In the genomic region with DNA sequence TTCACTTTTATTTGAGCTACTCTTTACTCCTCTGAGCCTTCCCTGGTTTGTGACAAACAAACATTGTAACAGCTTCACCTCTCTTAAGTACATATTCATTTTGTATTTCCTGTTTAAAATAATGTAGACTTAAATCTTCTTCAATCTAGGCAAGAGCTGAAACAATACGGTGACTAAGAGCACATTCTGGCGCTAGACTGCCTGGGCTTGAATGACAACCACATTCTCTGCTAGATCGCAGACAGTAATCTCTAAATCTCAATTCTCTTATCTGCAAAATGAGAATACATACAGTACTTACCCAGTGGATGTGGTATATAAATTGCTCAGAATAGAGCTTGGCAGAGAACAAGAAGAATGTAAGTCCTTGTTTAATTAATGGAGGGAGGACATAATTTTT, we compare ENCODE assay signal across 20 cellular contexts.
"Had no signal": no experiment of that assay in that cellular context is flagged by ENCODE, and none has a peak within 500 bp of the region (broad histone marks: within the 10 kb centered on the region; RNA-seq: fewer than 3 reads in every experiment).

No MANE protein-coding gene starts in this region.

- H3K27ac Mint-ChIP-seq: activated CD4-positive, alpha-beta memory T cell treated with anti-CD3 and anti-CD28 coated beads, Interleukin-2, amount 10 ng/mL, durations not matched to agents 7 days and 5 days; activated CD8-positive, alpha-beta memory T cell treated with anti-CD3 and anti-CD28 coated beads, Interleukin-2, amount 10 ng/mL, durations not matched to agents 7 days and 5 days; activated naive CD8-positive, alpha-beta T cell; stimulated activated naive B cell treated with anti-CD40 and anti-IgM and Interleukin-4, amounts not matched to agents 10 μg/mL and 1 μg/mL and 100 μg/mL, for 72 hours; T-helper 1 cell treated with Interleukin-12 subunit alpha and Interleukin-12 subunit beta and Interleukin-4 antibody, amounts not matched to agents 30 μg/mL and 1 μg/mL, for 36 hours had no signal

- H3K4me3 Mint-ChIP-seq: activated CD4-positive, alpha-beta memory T cell treated with anti-CD3 and anti-CD28 coated beads, Interleukin-2, amount 10 ng/mL, durations not matched to agents 7 days and 5 days; activated CD8-positive, alpha-beta memory T cell treated with anti-CD3 and anti-CD28 coated beads, Interleukin-2, amount 10 ng/mL, durations not matched to agents 7 days and 5 days; activated naive CD8-positive, alpha-beta T cell; stimulated activated naive B cell treated with anti-CD40 and anti-IgM and Interleukin-4, amounts not matched to agents 10 μg/mL and 1 μg/mL and 100 μg/mL, for 72 hours; T-helper 1 cell treated with Interleukin-12 subunit alpha and Interleukin-12 subunit beta and Interleukin-4 antibody, amounts not matched to agents 30 μg/mL and 1 μg/mL, for 36 hours had no signal

- H3K9me3 Mint-ChIP-seq: activated CD4-positive, alpha-beta memory T cell treated with anti-CD3 and anti-CD28 coated beads, Interleukin-2, amount 10 ng/mL, durations not matched to agents 7 days and 5 days; T-helper 1 cell treated with Interleukin-12 subunit alpha and Interleukin-12 subunit beta and Interleukin-4 antibody, amounts not matched to agents 30 μg/mL and 1 μg/mL, for 36 hours had no signal

- H3K4me1 Mint-ChIP-seq: activated CD8-positive, alpha-beta memory T cell treated with anti-CD3 and anti-CD28 coated beads, Interleukin-2, amount 10 ng/mL, durations not matched to agents 7 days and 5 days; stimulated activated naive B cell treated with anti-CD40 and anti-IgM and Interleukin-4, amounts not matched to agents 10 μg/mL and 1 μg/mL and 100 μg/mL, for 72 hours had no signal

- H3K4me3 ChIP-seq: coronary artery, gastrocnemius medialis, left lung, spleen, thoracic aorta, upper lobe of right lung had no signal

- H3K27me3 Mint-ChIP-seq: activated CD4-positive, alpha-beta memory T cell treated with anti-CD3 and anti-CD28 coated beads, Interleukin-2, amount 10 ng/mL, durations not matched to agents 7 days and 5 days; activated CD8-positive, alpha-beta memory T cell treated with anti-CD3 and anti-CD28 coated beads, Interleukin-2, amount 10 ng/mL, durations not matched to agents 7 days and 5 days; activated naive CD8-positive, alpha-beta T cell; stimulated activated naive B cell treated with anti-CD40 and anti-IgM and Interleukin-4, amounts not matched to agents 10 μg/mL and 1 μg/mL and 100 μg/mL, for 72 hours had no signal

- DNase-seq: activated CD4-positive, alpha-beta memory T cell treated with anti-CD3 and anti-CD28 coated beads, Interleukin-2, amount 10 ng/mL, durations not matched to agents 7 days and 5 days; activated CD8-positive, alpha-beta memory T cell treated with anti-CD3 and anti-CD28 coated beads, Interleukin-2, amount 10 ng/mL, durations not matched to agents 7 days and 5 days; activated gamma-delta T cell; activated T-cell treated with anti-CD3 and anti-CD28 coated beads, Interleukin-2, amount 50 U/mL, for 1 hour; aorta; erythroblast; gastrocnemius medialis; left lung; midbrain; occipital lobe; posterior cingulate gyrus; retina; spleen; stimulated activated CD4-positive, alpha-beta T cell treated with anti-CD3 and anti-CD28 coated beads, Interleukin-4, amount 100 ng/mL, for 4 hours; stimulated activated naive B cell treated with anti-CD40 and anti-IgM and Interleukin-4, amounts not matched to agents 10 μg/mL and 1 μg/mL and 100 μg/mL, for 72 hours; upper lobe of right lung had no signal

- ATAC-seq: activated CD8-positive, alpha-beta memory T cell treated with anti-CD3 and anti-CD28 coated beads, Interleukin-2, amount 10 ng/mL, durations not matched to agents 7 days and 5 days; gastrocnemius medialis; left lung; stimulated activated naive B cell treated with anti-CD40 and anti-IgM and Interleukin-4, amounts not matched to agents 10 μg/mL and 1 μg/mL and 100 μg/mL, for 72 hours; upper lobe of right lung had no signal
